1 cellular context compared by ENCODE assay signal in genomic region chr5:134611515-134611914, GRCh38.
TF ChIP-seq lines count a peak whose summit lies in the region.

No MANE protein-coding gene starts in this region.

TF ChIP-seq in GM23338, 12 proteins besides CTCF, POLR2A, EP300 and RAD21 (continued from another document):
- TF ChIP-seq ZNF462 (CRISPR knock-in tag; IDR thresholded peaks at IDR 0.05) (no peak), EZH2 (IDR thresholded peaks at IDR 0.05; ENCODE audit: low read depth, unreplicated experiment) (no peak), ZNF331 (CRISPR knock-in tag; IDR thresholded peaks at IDR 0.05; ENCODE audit: low read depth) (no peak), ZNF114 (CRISPR knock-in tag; IDR thresholded peaks at IDR 0.05) (no peak)
